17 cellular contexts compared by ENCODE assay signal in the genomic region with DNA sequence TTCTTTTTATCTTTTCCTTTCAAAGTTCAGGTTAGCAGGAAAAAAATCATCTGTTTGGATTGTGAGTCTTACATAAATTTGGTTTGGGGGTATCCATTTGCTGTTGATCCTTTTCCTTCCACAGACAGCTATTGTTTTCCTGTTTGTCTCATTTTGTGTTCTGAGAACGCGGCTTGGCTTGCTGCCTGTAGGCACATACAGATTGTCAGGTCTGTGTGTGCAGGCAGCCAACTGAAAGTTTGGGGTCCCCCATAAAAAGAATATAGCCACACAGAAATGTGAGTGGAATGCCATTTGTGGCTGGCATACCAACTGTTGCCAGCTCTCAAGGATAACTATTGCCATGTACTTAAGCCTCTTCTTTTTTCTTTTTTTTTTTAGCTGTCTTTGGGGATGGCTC.
DNase-seq lines count a peak whose midpoint lies in the region; ATAC-seq, FAIRE-seq and TF ChIP-seq lines count a peak whose summit lies in the region.
"Had no signal": no experiment of that assay in that cellular context is flagged by ENCODE, and none has a peak within 500 bp of the region (broad histone marks: within the 10 kb centered on the region; RNA-seq: fewer than 3 reads in every experiment).

No MANE protein-coding gene starts in this region.

- H3K27ac ChIP-seq in HUES48 (ENCODE audit: low read depth, low read length): peak overlapping the region; percentile 73
- H3K27ac ChIP-seq: KMS-11 had no signal

- peaks cover 14% of the 10 kb centered on the region for H3K4me1 ChIP-seq in HUES48 (ENCODE audit: control insufficient read depth, insufficient read depth, low read length)
- H3K4me1 ChIP-seq: BE2C, Caco-2 had no signal

- H3K27me3 Mint-ChIP-seq in WTC11 (ENCODE audit: low read depth): no peaks in the 10 kb centered on the region
- H3K27me3 Mint-ChIP-seq: CD4-positive, CD25-positive, alpha-beta regulatory T cell had no signal

- no peaks in the 10 kb centered on the region for H3K36me3 ChIP-seq in HUES48 (ENCODE audit: control insufficient read depth, insufficient read depth, low read length)
- H3K36me3 ChIP-seq: BE2C had no signal

- no peak for TF ChIP-seq CTCF in WTC11 (IDR thresholded peaks at IDR 0.05)

- CTCF ChIA-PET in WTC11 (lab: Charles Lee): no interaction called here

- no peaks in the 10 kb centered on the region for H3K27me3 ChIP-seq in HUES48 (ENCODE audit: control insufficient read depth, insufficient read depth, low read length)
- H3K27me3 ChIP-seq: BE2C had no signal

- H3K9ac ChIP-seq in HUES48 (ENCODE audit: low read depth, low read length): no peak overlapping the region
- H3K9ac ChIP-seq: KMS-11 had no signal

- no peak for FAIRE-seq in GM19239 (lab: Jason Lieb, UNC)
- FAIRE-seq: D721Med, G401.6, GM12891 had no signal

- H3K9me3 ChIP-seq in HUES48 (ENCODE audit: control insufficient read depth, insufficient read depth, low read length): peaks cover 4% of the 10 kb centered on the region; the same call in 1 of the 2 replicates
- H3K9me3 ChIP-seq: BE2C, Caco-2 had no signal

- peaks cover 27% of the 10 kb centered on the region for H3K36me3 Mint-ChIP-seq in WTC11
- H3K36me3 Mint-ChIP-seq: CD4-positive, CD25-positive, alpha-beta regulatory T cell had no signal

- peak; percentile 39; the same call in 1 of the 2 replicates for ATAC-seq in WTC11
- ATAC-seq in GM19463 (IDR thresholded peaks at IDR 0.05; ENCODE audit: unreplicated experiment): no peak

- H3K4me3 Mint-ChIP-seq in WTC11: no peak overlapping the region
- H3K4me3 Mint-ChIP-seq: CD4-positive, CD25-positive, alpha-beta regulatory T cell had no signal

- peaks cover 30% of the 10 kb centered on the region for H3K9me3 Mint-ChIP-seq in WTC11

- DNase-seq in WTC11 (ENCODE audit: low spot score) (no peak), myocyte (ENCODE audit: low read depth) (peak; percentile 1), midbrain (lab: John Stamatoyannopoulos, UW) (no peak), GM19239 (ENCODE audit: insufficient read length, low spot score) (no peak)
- DNase-seq in activated T-cell treated with anti-CD3 and anti-CD28 coated beads, Interleukin-2, amount 50 U/mL, for 48 hours: no peak
- DNase-seq: ACHN; BE2C; C1 segment of cervical spinal cord; Caco-2; CD4-positive, CD25-positive, alpha-beta regulatory T cell; HCEC 1CT had no signal

- no peak overlapping the region for H3K4me3 ChIP-seq in HUES48 (ENCODE audit: low read depth, low read length)

- peaks cover 12% of the 10 kb centered on the region for H3K4me1 Mint-ChIP-seq in WTC11
- H3K4me1 Mint-ChIP-seq: CD4-positive, CD25-positive, alpha-beta regulatory T cell had no signal

- H3K27ac Mint-ChIP-seq in WTC11: no peak overlapping the region
- H3K27ac Mint-ChIP-seq: CD4-positive, CD25-positive, alpha-beta regulatory T cell had no signal

- POLR2A ChIA-PET in WTC11 (lab: Charles Lee): no interaction called here

TF ChIP-seq in WTC11, 78 proteins besides CTCF, POLR2A, EP300 and RAD21:
- TF ChIP-seq, protein P1, sequence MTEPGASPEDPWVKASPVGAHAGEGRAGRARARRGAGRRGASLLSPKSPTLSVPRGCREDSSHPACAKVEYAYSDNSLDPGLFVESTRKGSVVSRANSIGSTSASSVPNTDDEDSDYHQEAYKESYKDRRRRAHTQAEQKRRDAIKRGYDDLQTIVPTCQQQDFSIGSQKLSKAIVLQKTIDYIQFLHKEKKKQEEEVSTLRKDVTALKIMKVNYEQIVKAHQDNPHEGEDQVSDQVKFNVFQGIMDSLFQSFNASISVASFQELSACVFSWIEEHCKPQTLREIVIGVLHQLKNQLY (CRISPR knock-in tag; IDR thresholded peaks at IDR 0.05): no peak
- TF ChIP-seq, protein P2, sequence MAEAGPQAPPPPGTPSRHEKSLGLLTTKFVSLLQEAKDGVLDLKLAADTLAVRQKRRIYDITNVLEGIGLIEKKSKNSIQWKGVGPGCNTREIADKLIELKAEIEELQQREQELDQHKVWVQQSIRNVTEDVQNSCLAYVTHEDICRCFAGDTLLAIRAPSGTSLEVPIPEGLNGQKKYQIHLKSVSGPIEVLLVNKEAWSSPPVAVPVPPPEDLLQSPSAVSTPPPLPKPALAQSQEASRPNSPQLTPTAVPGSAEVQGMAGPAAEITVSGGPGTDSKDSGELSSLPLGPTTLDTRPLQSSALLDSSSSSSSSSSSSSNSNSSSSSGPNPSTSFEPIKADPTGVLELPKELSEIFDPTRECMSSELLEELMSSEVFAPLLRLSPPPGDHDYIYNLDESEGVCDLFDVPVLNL (CRISPR knock-in tag; IDR thresholded peaks at IDR 0.05; ENCODE audit: borderline replicate concordance, low read depth): no peak
- no peak for TF ChIP-seq RELA (CRISPR knock-in tag; IDR thresholded peaks at IDR 0.05; ENCODE audit: borderline replicate concordance)
- TF ChIP-seq, protein P3, sequence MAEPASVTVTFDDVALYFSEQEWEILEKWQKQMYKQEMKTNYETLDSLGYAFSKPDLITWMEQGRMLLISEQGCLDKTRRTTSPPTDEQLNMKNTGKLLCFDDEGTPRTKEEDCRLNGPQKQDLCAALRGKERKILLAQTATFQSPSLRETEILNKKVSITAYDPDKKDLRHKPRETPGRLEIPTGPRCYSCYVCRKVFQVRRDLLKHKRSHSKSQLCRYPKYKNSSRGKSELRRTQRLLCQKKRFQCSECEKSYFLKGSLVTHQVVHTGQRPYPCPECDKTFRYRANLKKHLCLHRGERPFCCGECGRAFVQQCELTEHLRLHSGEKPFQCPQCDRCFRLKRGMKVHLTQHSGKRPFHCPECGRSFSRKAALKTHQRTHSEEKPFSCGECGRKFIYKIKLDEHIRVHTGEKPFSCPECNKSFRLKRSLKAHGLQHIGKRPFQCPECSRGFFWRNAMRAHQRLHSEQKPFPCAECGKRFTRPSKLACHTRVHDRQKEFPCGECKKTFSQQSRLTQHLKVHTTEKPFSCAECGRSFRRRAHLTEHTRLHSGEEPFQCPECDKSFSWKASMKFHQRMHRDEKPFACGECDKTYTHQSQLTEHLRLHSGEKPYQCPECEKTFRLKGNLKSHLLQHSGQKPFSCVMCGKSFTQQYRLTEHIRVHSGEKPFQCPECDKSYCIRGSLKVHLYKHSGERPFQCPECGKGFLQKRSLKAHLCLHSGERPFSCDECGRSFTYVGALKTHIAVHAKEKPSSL (CRISPR knock-in tag; conservative IDR thresholded peaks at IDR 0.05): no peak
- no peak for TF ChIP-seq NR1H2 (CRISPR knock-in tag; IDR thresholded peaks at IDR 0.05)
- TF ChIP-seq, protein P4, sequence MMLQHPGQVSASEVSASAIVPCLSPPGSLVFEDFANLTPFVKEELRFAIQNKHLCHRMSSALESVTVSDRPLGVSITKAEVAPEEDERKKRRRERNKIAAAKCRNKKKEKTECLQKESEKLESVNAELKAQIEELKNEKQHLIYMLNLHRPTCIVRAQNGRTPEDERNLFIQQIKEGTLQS (CRISPR knock-in tag; conservative IDR thresholded peaks at IDR 0.05): no peak
- TF ChIP-seq EMX1 (CRISPR knock-in tag; IDR thresholded peaks at IDR 0.05): no peak
- no peak for TF ChIP-seq SMAD4 (CRISPR knock-in tag; IDR thresholded peaks at IDR 0.05)
